ENCODE assay signal across 11 cellular contexts in genomic region chr5:132486318-132487094, GRCh38. TPM values are rescaled to one million over a fixed set of nuclear protein-coding genes. Genes with fewer than 3 reads are reported as not detected.
DNase-seq lines count a peak whose midpoint lies in the region; ATAC-seq, FAIRE-seq and TF ChIP-seq lines count a peak whose summit lies in the region.
"Had no signal": no experiment of that assay in that cellular context is flagged by ENCODE, and none has a peak within 500 bp of the region (broad histone marks: within the 10 kb centered on the region; RNA-seq: fewer than 3 reads in every experiment).

No MANE protein-coding gene starts in this region.

- H3K79me1 ChIP-seq in mesendoderm (ENCODE audit: low read length), result peaks cover 2% of the 10 kb centered on the region

- peak overlapping the region; percentile 96 to 98 (median 96) for H3K4me3 Mint-ChIP-seq in CD4-positive, CD25-positive, alpha-beta regulatory T cell

- H2BK5ac ChIP-seq in mesendoderm (ENCODE audit: low read length), result no peak overlapping the region

- no peak for TF ChIP-seq RAD21 in GM12878 (IDR thresholded peaks at IDR 0.05; ENCODE audit: insufficient read depth, low read depth, low read length)

- H2AK5ac ChIP-seq in mesendoderm (ENCODE audit: low read length), result no peak overlapping the region

- ATAC-seq in CD4-positive, CD25-positive, alpha-beta regulatory T cell (ENCODE audit: low read depth in 2 of 2), result no peak
- no peak for ATAC-seq in GM12878
- no peak for ATAC-seq in omental fat pad (ENCODE audit: low FRiP score)
- ATAC-seq in HG02571 (IDR thresholded peaks at IDR 0.05; ENCODE audit: unreplicated experiment), result no peak
- ATAC-seq in HG03097 (IDR thresholded peaks at IDR 0.05; ENCODE audit: low FRiP score, unreplicated experiment), result no peak

- H3K27me3 ChIP-seq in CD4-positive, CD25-positive, alpha-beta regulatory T cell (ENCODE audit: control insufficient read depth, insufficient read depth, low read length), result no peaks in the 10 kb centered on the region
- H3K27me3 ChIP-seq in GM12878 (replicated peaks in 1 of 2; ENCODE audit: control insufficient read depth in 2 of 2, insufficient read depth in 2 of 2, low read length in 1 of 2) (no peaks in the 10 kb centered on the region), mesendoderm (ENCODE audit: insufficient read depth, low read length, poor library complexity) (no peaks in the 10 kb centered on the region)
- H3K27me3 ChIP-seq: dorsolateral prefrontal cortex, tibial artery had no signal

- SMC1A ChIA-PET in GM12878 (lab: Charles Lee; ENCODE audit: uncharacterized antibody, unreplicated experiment), result interaction anchor here (0.8 to 8.5 kb wide), 10 partner anchors 8 to 70 kb away, joined by 3 to 123 read pairs (median 28); no protein-coding TSS in a partner anchor

- H3K9me3 Mint-ChIP-seq in CD4-positive, CD25-positive, alpha-beta regulatory T cell, result peaks cover 0 to 1% (median 0%) of the 10 kb centered on the region in 7 donors

- peak overlapping the region; percentile 94 to 96 (median 95) for H3K27ac Mint-ChIP-seq in CD4-positive, CD25-positive, alpha-beta regulatory T cell

- H3K4me1 ChIP-seq in CD4-positive, CD25-positive, alpha-beta regulatory T cell (ENCODE audit: control insufficient read depth, insufficient read depth, low read length, poor library complexity, severe bottlenecking), result peaks cover 62% of the 10 kb centered on the region
- peaks cover 34% of the 10 kb centered on the region for H3K4me1 ChIP-seq in GM12878 (ENCODE audit: control insufficient read depth, insufficient read depth, low read length)
- H3K4me1 ChIP-seq in mesendoderm (ENCODE audit: control insufficient read depth, low read depth, low read length), result no peaks in the 10 kb centered on the region

- RAD21 ChIA-PET in GM12878 (lab: Charles Lee; ENCODE audit: unreplicated experiment), result interaction anchor here (0.8 to 27.2 kb wide), 8 partner anchors 12 to 75 kb away, joined by 3 to 453 read pairs (median 23); no protein-coding TSS in a partner anchor

- H2AFZ ChIP-seq in GM12878 (ENCODE audit: control insufficient read depth, low read depth, low read length), result no peak overlapping the region

- FAIRE-seq in GM12878 (lab: Jason Lieb, UNC), result no peak

- H3K18ac ChIP-seq in mesendoderm (ENCODE audit: low read length), result no peak overlapping the region

- peak overlapping the region; percentile 95 for H3K4me2 ChIP-seq in GM12878 (ENCODE audit: control insufficient read depth, insufficient read depth)
- no peak overlapping the region for H3K4me2 ChIP-seq in mesendoderm (ENCODE audit: low read length)

- CTCF ChIA-PET in GM12878 (lab: Yijun Ruan, JAX), result interaction anchor here (1.4 to 13.0 kb wide), 10 partner anchors 8 to 296 kb away, joined by 3 to 184 read pairs (median 38); no protein-coding TSS in a partner anchor

- no peak overlapping the region for H4K5ac ChIP-seq in mesendoderm (ENCODE audit: low read length)

- H3K9ac ChIP-seq in GM12878 (ENCODE audit: control insufficient read depth, insufficient read depth, low read length) (peak overlapping the region; percentile 96), mesendoderm (ENCODE audit: low read length) (no peak overlapping the region)

- no peak overlapping the region for H3K56ac ChIP-seq in mesendoderm (ENCODE audit: low read length)

- H3K23ac ChIP-seq in mesendoderm (ENCODE audit: low read length), result no peak overlapping the region

- peaks cover 52% of the 10 kb centered on the region for H3K36me3 Mint-ChIP-seq in CD4-positive, CD25-positive, alpha-beta regulatory T cell

- H3K27ac ChIP-seq in CD4-positive, CD25-positive, alpha-beta regulatory T cell (ENCODE audit: insufficient read depth, low read length, poor library complexity, severe bottlenecking), result peak overlapping the region; percentile 99
- no peak overlapping the region; the same call in 1 of the 2 replicates for H3K27ac ChIP-seq in GM12878 (ENCODE audit: control insufficient read depth, insufficient read depth)
- no peak overlapping the region for H3K27ac ChIP-seq in mesendoderm (ENCODE audit: low read depth, low read length)

- H2BK15ac ChIP-seq in mesendoderm (replicated peaks; ENCODE audit: low read depth), result no peak overlapping the region

- no TSS peak for BruUV-seq in GM12878 (replicated peaks; lab: Mats Ljungman, UMichigan)

- H3K4ac ChIP-seq in mesendoderm (ENCODE audit: low read depth, low read length), result no peak overlapping the region

- H3K4me1 Mint-ChIP-seq in CD4-positive, CD25-positive, alpha-beta regulatory T cell, result peaks cover 18 to 71% (median 39%) of the 10 kb centered on the region in 4 donors

- no peaks in the 10 kb centered on the region for H3K27me3 Mint-ChIP-seq in CD4-positive, CD25-positive, alpha-beta regulatory T cell

- H3K79me2 ChIP-seq in GM12878 (ENCODE audit: control insufficient read depth, insufficient read depth, low read length) (peaks cover 70% of the 10 kb centered on the region), mesendoderm (ENCODE audit: control insufficient read depth, insufficient read depth, low read length) (no peaks in the 10 kb centered on the region)

- DNase-seq in CD4-positive, CD25-positive, alpha-beta regulatory T cell, result no peak
- DNase-seq in NB4 (ENCODE audit: low read depth), result no peak
- DNase-seq in GM12878 (ENCODE audit: low read depth, low spot score), result no peak
- DNase-seq in omental fat pad (ENCODE audit: low spot score), result peak; percentile 20
- DNase-seq in SW 1271 (lab: John Stamatoyannopoulos, UW), result no peak
- no peak for DNase-seq in mesendoderm

- H3K4me3 ChIP-seq in CD4-positive, CD25-positive, alpha-beta regulatory T cell (ENCODE audit: low read depth, low read length), result peak overlapping the region; percentile 99
- H3K4me3 ChIP-seq in NB4 (ENCODE audit: low read depth, low read length) (peak overlapping the region; percentile 85), GM12878 (peak overlapping the region; percentile 98), mesendoderm (ENCODE audit: low read length) (no peak overlapping the region)
- H3K4me3 ChIP-seq: tibial artery had no signal

- peaks cover 39% of the 10 kb centered on the region for H4K20me1 ChIP-seq in GM12878 (ENCODE audit: control insufficient read depth, insufficient read depth)

- H3K9me3 ChIP-seq in CD4-positive, CD25-positive, alpha-beta regulatory T cell (ENCODE audit: control insufficient read depth in 2 of 2, low read length in 2 of 2), result no peaks in the 10 kb centered on the region
- no peaks in the 10 kb centered on the region for H3K9me3 ChIP-seq in GM12878 (replicated peaks; ENCODE audit: control insufficient read depth, insufficient read depth, low read length)
- H3K9me3 ChIP-seq: tibial artery had no signal

- no peak for TF ChIP-seq CTCF in NB4 (IDR thresholded peaks at IDR 0.05; ENCODE audit: low read depth, low read length)
- TF ChIP-seq CTCF in GM12878 (IDR thresholded peaks at IDR 0.05 in 2 of 3, conservative IDR thresholded peaks at IDR 0.05 in 1 of 3; ENCODE audit: control insufficient read depth in 2 of 3, extremely low read depth in 1 of 3, insufficient read depth in 1 of 3, low read depth in 3 of 3, low read length in 3 of 3), result no peak
- TF ChIP-seq CTCF in omental fat pad (IDR thresholded peaks at IDR 0.05), result no peak

- H3K36me3 ChIP-seq in CD4-positive, CD25-positive, alpha-beta regulatory T cell (ENCODE audit: control insufficient read depth, insufficient read depth, low read length), result peaks cover 75% of the 10 kb centered on the region
- peaks cover 48 to 54% of the 10 kb centered on the region in 2 experiments for H3K36me3 ChIP-seq in GM12878 (ENCODE audit: control insufficient read depth in 2 of 2, insufficient read depth in 2 of 2, low read length in 1 of 2)
- H3K36me3 ChIP-seq in mesendoderm (ENCODE audit: control insufficient read depth, insufficient read depth, low read length), result peaks cover 12% of the 10 kb centered on the region

- TF ChIP-seq EP300 in GM12878 (IDR thresholded peaks at IDR 0.05; ENCODE audit: borderline replicate concordance in 1 of 2, control insufficient read depth in 1 of 2, low read depth in 2 of 2, low read length in 2 of 2), result no peak

- WGBS in GM12878 (ENCODE audit: insufficient coverage, insufficient replicate concordance, low lambda C conversion rate, missing lambda C conversion rate), result 88% methylated on average over 14 of the region's 14 CpGs
- no CpG with 5 or more reads among the region's 14 CpGs for WGBS in mesendoderm (ENCODE audit: extremely low coverage, insufficient coverage, low lambda C conversion rate)

- in situ Hi-C loops in GM12878 (cut with MboI), result no loop called here

- H2BK120ac ChIP-seq in mesendoderm (ENCODE audit: low read depth, low read length), result no peak overlapping the region

- TF ChIP-seq POLR2A in NB4 (IDR thresholded peaks at IDR 0.05; ENCODE audit: extremely low read depth, insufficient read length) (no peak), GM12878 (IDR thresholded peaks at IDR 0.05; ENCODE audit: low read depth, low read length) (no peak; the same call in 1 of the 2 replicates)

- POLR2A ChIA-PET in GM12878 (lab: Charles Lee), result interaction anchor here (0.5 to 24.5 kb wide), 7 partner anchors 10 to 1975 kb away, joined by 3 to 389 read pairs (median 11); no protein-coding TSS in a partner anchor

- no peak overlapping the region for H4K8ac ChIP-seq in mesendoderm (ENCODE audit: low read depth, low read length)

- intact Hi-C loops in GM12878 (cut with micrococcal nuclease; ENCODE audit: unreplicated experiment), result no loop called here

RNA-seq across cellular contexts. Expression of gene IRF1, which starts 4.1 kb away (rescaled TPM):
- total RNA-seq in CD4-positive, CD25-positive, alpha-beta regulatory T cell, result 924 TPM
- polyA plus RNA-seq in CD4-positive, CD25-positive, alpha-beta regulatory T cell, result 100 to 1,000 TPM; 160 to 202 (median 190) TPM
- 216 and 219 TPM in 2 replicates for total RNA-seq in GM12878 (2013; cell fraction: nucleolus; rRNA removed)
- total RNA-seq in GM12878 (2014; rRNA removed), result 29.9 and 30.5 TPM in 2 replicates
- 41.9 and 45.3 TPM in 2 replicates for total RNA-seq in GM12878 (2014; rRNA removed; fragmentation: Illumina TruSeq; extraction: Trizol)
- 68.0 and 74.1 TPM in 2 replicates for total RNA-seq in GM12878 (2021)
- polyA plus RNA-seq in GM12878 (2011; ENCODE audit: low read depth), result 19.0 TPM
- polyA plus RNA-seq in GM12878 (2011; rRNA removed), result 37.5 and 50.7 TPM in 2 replicates
- 60.7 and 77.3 TPM in 2 replicates for polyA plus RNA-seq in GM12878 (2011; cell fraction: cytosol; rRNA removed)
- polyA plus RNA-seq in GM12878 (2011; cell fraction: nucleus; rRNA removed), result 156 and 160 TPM in 2 replicates
- 32.8 and 47.6 TPM in 2 replicates for polyA plus RNA-seq in GM12878 (2012)
- polyA plus RNA-seq in GM12878 (2014; fragmentation: Illumina TruSeq; extraction: Trizol), result 45.9 and 48.6 TPM in 2 replicates
- polyA plus RNA-seq in GM12878 (2014; fragmentation: Nextera tagmentation; extraction: Ambion mirVana), result 10 to 100 TPM in 1 of 2 experiments, 1 to 10 TPM in 1; 6.9 to 14.0 TPM
- 55.9 and 56.1 TPM in 2 replicates for polyA plus RNA-seq in GM12878 (2014; rRNA removed)
- polyA plus RNA-seq in GM12878 (2016; fragmentation: Nextera tagmentation; extraction: Ambion mirVana), result 10 to 100 TPM; 62.1 to 65.0 TPM
- 171 and 202 TPM in 2 replicates for polyA minus RNA-seq in GM12878 (2011; rRNA and poly(A)+ RNA removed)
- polyA minus RNA-seq in GM12878 (2011; cell fraction: cytosol; rRNA and poly(A)+ RNA removed), result 47.0 and 51.0 TPM in 2 replicates
- 234 and 331 TPM in 2 replicates for polyA minus RNA-seq in GM12878 (2011; cell fraction: nucleus; rRNA and poly(A)+ RNA removed)
- total RNA-seq in omental fat pad, result 100 to 1,000 TPM in 3 of 4 donors, 10 to 100 TPM in 1; 23.5 to 172 (median 133) TPM
- polyA plus RNA-seq in mesendoderm (2013, experiment 1 of 2), result 4.5 TPM
- polyA plus RNA-seq in mesendoderm (2013, experiment 2 of 2), result 4.1 TPM

RNA-seq across cellular contexts. Expression of gene IL5, which starts 56.8 kb away (rescaled TPM):
- total RNA-seq in CD4-positive, CD25-positive, alpha-beta regulatory T cell, result not detected
- polyA plus RNA-seq in CD4-positive, CD25-positive, alpha-beta regulatory T cell, result not detected
- not detected in 2 replicates for total RNA-seq in GM12878 (2013; cell fraction: nucleolus; rRNA removed)
- total RNA-seq in GM12878 (2014; rRNA removed), result not detected in 2 replicates
- not detected in 2 replicates for total RNA-seq in GM12878 (2014; rRNA removed; fragmentation: Illumina TruSeq; extraction: Trizol)
- not detected in 2 replicates for total RNA-seq in GM12878 (2021)
- not detected for polyA plus RNA-seq in GM12878 (2011; ENCODE audit: low read depth)
- not detected in 2 replicates for polyA plus RNA-seq in GM12878 (2011; rRNA removed)
- polyA plus RNA-seq in GM12878 (2011; cell fraction: cytosol; rRNA removed), result not detected in 2 replicates
- polyA plus RNA-seq in GM12878 (2011; cell fraction: nucleus; rRNA removed), result not detected in 2 replicates
- not detected in 2 replicates for polyA plus RNA-seq in GM12878 (2012)
- not detected in 2 replicates for polyA plus RNA-seq in GM12878 (2014; fragmentation: Illumina TruSeq; extraction: Trizol)
- not detected for polyA plus RNA-seq in GM12878 (2014; fragmentation: Nextera tagmentation; extraction: Ambion mirVana)
- polyA plus RNA-seq in GM12878 (2014; rRNA removed), result not detected in 2 replicates
- not detected for polyA plus RNA-seq in GM12878 (2016; fragmentation: Nextera tagmentation; extraction: Ambion mirVana)
- polyA minus RNA-seq in GM12878 (2011; rRNA and poly(A)+ RNA removed), result not detected in 2 replicates
- polyA minus RNA-seq in GM12878 (2011; cell fraction: cytosol; rRNA and poly(A)+ RNA removed), result not detected in 2 replicates
- not detected in 2 replicates for polyA minus RNA-seq in GM12878 (2011; cell fraction: nucleus; rRNA and poly(A)+ RNA removed)
- total RNA-seq in omental fat pad, result not detected
- not detected for polyA plus RNA-seq in mesendoderm (2013, experiment 1 of 2)
- not detected for polyA plus RNA-seq in mesendoderm (2013, experiment 2 of 2)
- total RNA-seq: dorsolateral prefrontal cortex, HT1080 had no signal
